ENCODE assay signal across 2 cellular contexts in the genomic region with DNA sequence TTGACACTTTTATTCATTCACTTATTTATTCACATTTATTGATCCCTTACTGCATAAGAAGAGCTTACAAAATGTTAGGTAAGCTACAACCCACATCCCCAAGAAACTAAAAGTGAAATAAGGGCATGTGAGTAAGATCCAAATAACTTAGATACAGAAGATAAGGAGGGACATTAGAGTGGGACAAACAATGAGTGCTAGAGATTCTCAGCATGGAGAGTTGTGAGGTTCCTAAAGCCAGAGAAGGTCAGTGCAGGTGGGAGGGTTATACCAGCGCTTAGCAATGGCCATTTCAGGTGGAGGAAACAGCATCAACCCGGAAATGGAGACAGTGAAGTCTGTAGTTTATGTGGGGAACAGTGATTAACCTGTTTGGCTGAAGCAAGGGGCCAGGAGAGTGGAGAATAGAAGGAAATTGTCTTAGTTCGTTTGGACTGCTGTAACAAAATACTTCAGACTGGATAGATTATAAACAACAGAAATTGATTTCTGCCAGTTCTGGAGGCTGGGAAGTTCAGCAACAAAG.
TF ChIP-seq lines count a peak whose summit lies in the region.

No MANE protein-coding gene starts in this region.

TF ChIP-seq in IMR-90, 13 proteins besides CTCF, POLR2A, EP300 and RAD21:
- no peak for TF ChIP-seq CEBPB (IDR thresholded peaks at IDR 0.05; ENCODE audit: low read depth, low read length)
- no peak for TF ChIP-seq CHD1 (IDR thresholded peaks at IDR 0.05; ENCODE audit: low read depth, low read length)
- no peak for TF ChIP-seq NFE2L2 (IDR thresholded peaks at IDR 0.05; ENCODE audit: low read depth, low read length)
- no peak for TF ChIP-seq FOS (IDR thresholded peaks at IDR 0.05; ENCODE audit: low read depth, low read length)
- TF ChIP-seq, protein P1, sequence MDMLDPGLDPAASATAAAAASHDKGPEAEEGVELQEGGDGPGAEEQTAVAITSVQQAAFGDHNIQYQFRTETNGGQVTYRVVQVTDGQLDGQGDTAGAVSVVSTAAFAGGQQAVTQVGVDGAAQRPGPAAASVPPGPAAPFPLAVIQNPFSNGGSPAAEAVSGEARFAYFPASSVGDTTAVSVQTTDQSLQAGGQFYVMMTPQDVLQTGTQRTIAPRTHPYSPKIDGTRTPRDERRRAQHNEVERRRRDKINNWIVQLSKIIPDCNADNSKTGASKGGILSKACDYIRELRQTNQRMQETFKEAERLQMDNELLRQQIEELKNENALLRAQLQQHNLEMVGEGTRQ (IDR thresholded peaks at IDR 0.05; ENCODE audit: low read depth, low read length): no peak
- TF ChIP-seq RFX5 (IDR thresholded peaks at IDR 0.05; ENCODE audit: low read depth, low read length): no peak
- TF ChIP-seq MXI1 (IDR thresholded peaks at IDR 0.05; ENCODE audit: borderline replicate concordance, low read depth, low read length): no peak
- TF ChIP-seq MAFK (IDR thresholded peaks at IDR 0.05; ENCODE audit: low read depth, low read length): no peak
- TF ChIP-seq, protein P2, sequence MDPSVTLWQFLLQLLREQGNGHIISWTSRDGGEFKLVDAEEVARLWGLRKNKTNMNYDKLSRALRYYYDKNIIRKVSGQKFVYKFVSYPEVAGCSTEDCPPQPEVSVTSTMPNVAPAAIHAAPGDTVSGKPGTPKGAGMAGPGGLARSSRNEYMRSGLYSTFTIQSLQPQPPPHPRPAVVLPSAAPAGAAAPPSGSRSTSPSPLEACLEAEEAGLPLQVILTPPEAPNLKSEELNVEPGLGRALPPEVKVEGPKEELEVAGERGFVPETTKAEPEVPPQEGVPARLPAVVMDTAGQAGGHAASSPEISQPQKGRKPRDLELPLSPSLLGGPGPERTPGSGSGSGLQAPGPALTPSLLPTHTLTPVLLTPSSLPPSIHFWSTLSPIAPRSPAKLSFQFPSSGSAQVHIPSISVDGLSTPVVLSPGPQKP (IDR thresholded peaks at IDR 0.05; ENCODE audit: borderline replicate concordance, low read depth, low read length): no peak
- no peak for TF ChIP-seq RCOR1 (IDR thresholded peaks at IDR 0.05; ENCODE audit: insufficient replicate concordance, low read length)
- no peak for TF ChIP-seq SMC3 (IDR thresholded peaks at IDR 0.05; ENCODE audit: low read depth, low read length)
- no peak for TF ChIP-seq MAZ (IDR thresholded peaks at IDR 0.05; ENCODE audit: borderline replicate concordance, low read depth, low read length)
- TF ChIP-seq BHLHE40 (IDR thresholded peaks at IDR 0.05; ENCODE audit: low read depth, low read length): no peak

TF ChIP-seq in K562, 482 proteins besides CTCF, POLR2A, EP300 and RAD21:
- TF ChIP-seq ZBTB9 (CRISPR knock-in tag; IDR thresholded peaks at IDR 0.05) (no peak), ELF1 (tag; IDR thresholded peaks at IDR 0.05) (peak; percentile 52; the same call in 1 of the 2 replicates), RBM25 (IDR thresholded peaks at IDR 0.05; ENCODE audit: low read depth, low read length, severe bottlenecking) (peak; percentile 9), MCM5 (IDR thresholded peaks at IDR 0.05; ENCODE audit: low read depth) (no peak), SMARCA5 (IDR thresholded peaks at IDR 0.05) (no peak), FOXA1 (IDR thresholded peaks at IDR 0.05; ENCODE audit: borderline replicate concordance) (no peak), TARDBP (IDR thresholded peaks at IDR 0.05) (no peak), ZNF121 (CRISPR knock-in tag; conservative IDR thresholded peaks at IDR 0.05) (0 out of 2 replicates have a peak, but pooled peaks have one; percentile 30), THAP12 (CRISPR knock-in tag; IDR thresholded peaks at IDR 0.05) (no peak), ZBED1 (IDR thresholded peaks at IDR 0.05) (no peak), ZNF197 (CRISPR knock-in tag; IDR thresholded peaks at IDR 0.05; ENCODE audit: low read depth) (no peak), MLX (CRISPR knock-in tag; conservative IDR thresholded peaks at IDR 0.05) (no peak), GTF3C2 (IDR thresholded peaks at IDR 0.05; ENCODE audit: borderline replicate concordance, extremely low read depth, insufficient read length) (no peak), STAT5A (IDR thresholded peaks at IDR 0.05; ENCODE audit: borderline replicate concordance, low read length) (no peak), SAFB2 (IDR thresholded peaks at IDR 0.05; ENCODE audit: borderline replicate concordance, low read depth, low read length, severe bottlenecking) (no peak), ZKSCAN3 (CRISPR knock-in tag; IDR thresholded peaks at IDR 0.05) (no peak), GATA2 (CRISPR knock-in tag; IDR thresholded peaks at IDR 0.05) (0 out of 2 replicates have a peak, but pooled peaks have one; percentile 19), RNF2 (IDR thresholded peaks at IDR 0.05) (no peak), GTF2A2 (tag; IDR thresholded peaks at IDR 0.05) (no peak), MAX (CRISPR knock-in tag; IDR thresholded peaks at IDR 0.05) (no peak), IRF1 (CRISPR knock-in tag; IDR thresholded peaks at IDR 0.05; ENCODE audit: borderline replicate concordance) (no peak), SIN3B (IDR thresholded peaks at IDR 0.05; ENCODE audit: low read depth) (no peak)
- TF ChIP-seq, protein P3, sequence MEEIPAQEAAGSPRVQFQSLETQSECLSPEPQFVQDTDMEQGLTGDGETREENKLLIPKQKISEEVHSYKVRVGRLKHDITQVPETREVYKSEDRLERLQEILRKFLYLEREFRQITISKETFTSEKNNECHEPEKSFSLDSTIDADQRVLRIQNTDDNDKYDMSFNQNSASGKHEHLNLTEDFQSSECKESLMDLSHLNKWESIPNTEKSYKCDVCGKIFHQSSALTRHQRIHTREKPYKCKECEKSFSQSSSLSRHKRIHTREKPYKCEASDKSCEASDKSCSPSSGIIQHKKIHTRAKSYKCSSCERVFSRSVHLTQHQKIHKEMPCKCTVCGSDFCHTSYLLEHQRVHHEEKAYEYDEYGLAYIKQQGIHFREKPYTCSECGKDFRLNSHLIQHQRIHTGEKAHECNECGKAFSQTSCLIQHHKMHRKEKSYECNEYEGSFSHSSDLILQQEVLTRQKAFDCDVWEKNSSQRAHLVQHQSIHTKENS (CRISPR knock-in tag; IDR thresholded peaks at IDR 0.05): no peak
